In the genomic region with DNA sequence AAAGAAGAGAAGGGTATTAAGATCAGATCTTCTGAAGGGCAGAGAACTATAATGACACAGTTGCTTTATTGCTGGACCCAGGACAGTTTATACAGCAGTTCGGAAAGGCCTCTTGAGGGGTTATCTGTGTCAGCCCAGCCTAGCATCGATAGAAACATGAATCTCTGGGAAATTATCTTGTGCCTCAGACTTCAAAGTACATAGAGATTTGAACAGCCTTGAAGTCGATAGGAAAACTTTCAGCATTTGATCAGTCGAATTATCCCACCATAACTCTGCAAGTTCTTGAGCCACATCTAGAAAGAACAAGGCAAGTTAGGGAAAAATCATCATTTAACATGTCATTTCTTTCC, we compare ENCODE assay signal across 14 cellular contexts. TPM values are rescaled to one million over a fixed set of nuclear protein-coding genes. Genes with fewer than 3 reads are reported as not detected.
DNase-seq lines count a peak whose midpoint lies in the region; ATAC-seq and TF ChIP-seq lines count a peak whose summit lies in the region.
"Had no signal": no experiment of that assay in that cellular context is flagged by ENCODE, and none has a peak within 500 bp of the region (broad histone marks: within the 10 kb centered on the region; RNA-seq: fewer than 3 reads in every experiment).

No MANE protein-coding gene starts in this region.

- 42% methylated on average over 4 of the region's 4 CpGs for WGBS in right lobe of liver (ENCODE audit: insufficient coverage, low coverage, low lambda C conversion rate, missing lambda C conversion rate)

- peaks cover 0 to 4% (median 0%) of the 10 kb centered on the region in 7 donors for H3K9me3 Mint-ChIP-seq in naive B cell
- H3K9me3 Mint-ChIP-seq: endodermal cell, type B pancreatic cell had no signal

- H3K4me1 ChIP-seq in BLaER1 treated with 17β-estradiol and CSF1 and Interleukin-3, amounts not matched to agents 10 nM and 100 nM = peaks cover 68 to 94% (median 81%) of the 10 kb centered on the region in 10 experiments
- no peaks in the 10 kb centered on the region for H3K4me1 ChIP-seq in right lobe of liver

- peaks cover 0 to 16% (median 7%) of the 10 kb centered on the region in 11 experiments; a peak in 11 of 22 replicates for H3K36me3 ChIP-seq in BLaER1 treated with 17β-estradiol and CSF1 and Interleukin-3, amounts not matched to agents 10 nM and 100 nM
- H3K36me3 ChIP-seq in WERI-Rb-1 = no peaks in the 10 kb centered on the region
- no peaks in the 10 kb centered on the region for H3K36me3 ChIP-seq in right lobe of liver
- H3K36me3 ChIP-seq: left ventricle myocardium inferior had no signal

- H3K9me3 ChIP-seq in BLaER1 treated with 17β-estradiol and CSF1 and Interleukin-3, amounts not matched to agents 10 nM and 100 nM (replicated peaks in 1 of 11) = peaks cover 0 to 11% (median 0%) of the 10 kb centered on the region in 11 experiments; a peak in 4 of 22 replicates
- H3K9me3 ChIP-seq in WERI-Rb-1 (ENCODE audit: severe bottlenecking) (peaks cover 6% of the 10 kb centered on the region), right lobe of liver (no peaks in the 10 kb centered on the region)
- H3K9me3 ChIP-seq: left ventricle myocardium inferior had no signal

- peaks cover 0 to 5% (median 0%) of the 10 kb centered on the region in 3 donors for H3K27me3 Mint-ChIP-seq in naive B cell
- H3K27me3 Mint-ChIP-seq: type B pancreatic cell had no signal

- no peak for DNase-seq in WERI-Rb-1
- DNase-seq in naive B cell = no peak
- DNase-seq in right lobe of liver = no peak
- DNase-seq: endodermal cell, left ventricle myocardium inferior, NCI-H1417 treated with DMSO at 0.1 percent for 48 hours, NCI-H446 treated with DMSO at 0.1 percent for 48 hours had no signal

- peak overlapping the region; percentile 92 to 98 (median 96) for H3K27ac Mint-ChIP-seq in naive B cell
- H3K27ac Mint-ChIP-seq: endodermal cell, type B pancreatic cell had no signal

- peaks cover 0 to 1% (median 0%) of the 10 kb centered on the region in 11 experiments; a peak in 3 of 22 replicates for H4K20me1 ChIP-seq in BLaER1 treated with 17β-estradiol and CSF1 and Interleukin-3, amounts not matched to agents 10 nM and 100 nM

- peak overlapping the region; percentile 81 to 98 (median 91) for H3K4me2 ChIP-seq in BLaER1 treated with 17β-estradiol and CSF1 and Interleukin-3, amounts not matched to agents 10 nM and 100 nM

- H3K4me3 Mint-ChIP-seq in naive B cell = peak overlapping the region; percentile 87 to 99 (median 95)
- H3K4me3 Mint-ChIP-seq: endodermal cell, type B pancreatic cell had no signal

- peaks cover 51 to 76% (median 69%) of the 10 kb centered on the region in 3 donors for H3K4me1 Mint-ChIP-seq in naive B cell

- intact Hi-C loops in right lobe of liver (cut with DNase I) = no loop called here

- peak overlapping the region; percentile 92 to 98 (median 97) for H3K27ac ChIP-seq in BLaER1 treated with 17β-estradiol and CSF1 and Interleukin-3, amounts not matched to agents 10 nM and 100 nM
- H3K27ac ChIP-seq in WERI-Rb-1 = peak overlapping the region; percentile 84
- H3K27ac ChIP-seq in right lobe of liver = peak overlapping the region in 1 of 3 donors; percentile 15

- TF ChIP-seq POLR2A in right lobe of liver (IDR thresholded peaks at IDR 0.05) = no peak

- peak overlapping the region; percentile 37 to 82 (median 50); a peak in 19 of 20 replicates for H3K4me3 ChIP-seq in BLaER1 treated with 17β-estradiol and CSF1 and Interleukin-3, amounts not matched to agents 10 nM and 100 nM
- H3K4me3 ChIP-seq in GM12875 (ENCODE audit: low read depth, low read length) = peak overlapping the region; percentile 51
- no peak overlapping the region for H3K4me3 ChIP-seq in WERI-Rb-1 (ENCODE audit: low read depth, low read length)
- H3K4me3 ChIP-seq in right lobe of liver = no peak overlapping the region
- H3K4me3 ChIP-seq: left ventricle myocardium inferior had no signal

- TF ChIP-seq CTCF in GM12875 (IDR thresholded peaks at IDR 0.05; ENCODE audit: borderline replicate concordance, insufficient read depth, low read depth, low read length) (no peak), WERI-Rb-1 (IDR thresholded peaks at IDR 0.05; ENCODE audit: low read depth, low read length) (no peak), right lobe of liver (IDR thresholded peaks at IDR 0.05) (no peak)

- H3K27me3 ChIP-seq in BLaER1 treated with 17β-estradiol and CSF1 and Interleukin-3, amounts not matched to agents 10 nM and 100 nM = no peaks in the 10 kb centered on the region
- no peaks in the 10 kb centered on the region for H3K27me3 ChIP-seq in WERI-Rb-1 (ENCODE audit: insufficient read depth, low read depth, severe bottlenecking)
- H3K27me3 ChIP-seq in right lobe of liver = no peaks in the 10 kb centered on the region

- no peaks in the 10 kb centered on the region for H3K36me3 Mint-ChIP-seq in naive B cell
- H3K36me3 Mint-ChIP-seq: type B pancreatic cell had no signal

- ATAC-seq in naive B cell (ENCODE audit: low read depth in 2 of 2) (no peak), GM19467 (IDR thresholded peaks at IDR 0.05; ENCODE audit: unreplicated experiment) (no peak), GM18520 (IDR thresholded peaks at IDR 0.05; ENCODE audit: unreplicated experiment) (no peak), GM19351 (IDR thresholded peaks at IDR 0.05; ENCODE audit: unreplicated experiment) (no peak), right lobe of liver (no peak)

- H3K9ac ChIP-seq in BLaER1 treated with 17β-estradiol and CSF1 and Interleukin-3, amounts not matched to agents 10 nM and 100 nM = peak overlapping the region; percentile 83 to 93 (median 88)

RNA-seq across cellular contexts. Expression of gene LMO2, which starts 2.5 kb away (rescaled TPM):
- polyA plus RNA-seq in naive B cell (ENCODE audit: low read depth in 6 of 6) = 10 to 100 TPM; 12.7 to 23.7 (median 16.1) TPM
- total RNA-seq in right lobe of liver = 1 to 10 TPM; 3.6 to 7.6 (median 4.9) TPM
- total RNA-seq: SK-MEL-5 had no signal

Comparison
In these comparisons a context has a peak if more than half of its experiments do, and no peak if none do; other contexts are left out.
1. H3K4me3 ChIP-seq: peak in BLaER1 treated with 17β-estradiol and CSF1 and Interleukin-3, amounts not matched to agents 10 nM and 100 nM (10 of 10) and GM12875 (single experiment); none in WERI-Rb-1 (single experiment) and right lobe of liver (0 of 3).